16 cellular contexts compared by ENCODE assay signal in genomic region chr7:5455581-5456222, GRCh38. TPM values are rescaled to one million over a fixed set of nuclear protein-coding genes. Genes with fewer than 3 reads are reported as not detected.
DNase-seq lines count a peak whose midpoint lies in the region; ATAC-seq and TF ChIP-seq lines count a peak whose summit lies in the region.
"Had no signal": no experiment of that assay in that cellular context is flagged by ENCODE, and none has a peak within 500 bp of the region (broad histone marks: within the 10 kb centered on the region; RNA-seq: fewer than 3 reads in every experiment).

No MANE protein-coding gene starts in this region.

- no peak overlapping the region for H3K4me3 Mint-ChIP-seq in central memory CD8-positive, alpha-beta T cell
- H3K4me3 Mint-ChIP-seq: CD8-positive, alpha-beta memory T cell had no signal

- TF ChIP-seq CTCF in SK-N-SH (IDR thresholded peaks at IDR 0.05) (no peak), osteoblast (IDR thresholded peaks at IDR 0.05; ENCODE audit: extremely low read depth, low read depth, low read length) (no peak)

- no peak overlapping the region for H3K4me3 ChIP-seq in SK-N-SH (ENCODE audit: low read depth in 2 of 2, low read length in 1 of 2)
- no peak overlapping the region for H3K4me3 ChIP-seq in H7 (ENCODE audit: insufficient read depth, low read depth, low read length)
- H3K4me3 ChIP-seq in neuronal stem cell (ENCODE audit: low read length in 2 of 2) = no peak overlapping the region
- no peak overlapping the region for H3K4me3 ChIP-seq in osteoblast (ENCODE audit: insufficient read depth, low read length)
- H3K4me3 ChIP-seq: BLaER1 had no signal

- no peaks in the 10 kb centered on the region for H4K20me1 ChIP-seq in SK-N-SH (ENCODE audit: insufficient read depth)
- peaks cover 2% of the 10 kb centered on the region for H4K20me1 ChIP-seq in osteoblast (ENCODE audit: insufficient read depth, low read length)
- H4K20me1 ChIP-seq: BLaER1 had no signal

- no peak overlapping the region for H4K8ac ChIP-seq in neuronal stem cell (ENCODE audit: low read depth, low read length)

- TF ChIP-seq EP300 in SK-N-SH (IDR thresholded peaks at IDR 0.05; ENCODE audit: borderline replicate concordance in 1 of 2, low read depth in 1 of 2, low read length in 1 of 2) = no peak

- H2BK5ac ChIP-seq in neuronal stem cell (ENCODE audit: low read length) = no peak overlapping the region

- peak overlapping the region; percentile 22 for H2BK15ac ChIP-seq in neuronal stem cell (ENCODE audit: low read length)

- peak; percentile 32 for DNase-seq in SK-N-SH
- peak; percentile 50 for DNase-seq in H7
- DNase-seq in central memory CD8-positive, alpha-beta T cell (ENCODE audit: low spot score in 2 of 2) = no peak
- DNase-seq in neuronal stem cell (ENCODE audit: low spot score) = no peak
- DNase-seq in SKM-1 treated with dmso at 0.1 percent for 144 hours (lab: John Stamatoyannopoulos, UW; ENCODE audit: unreplicated experiment) = no peak
- DNase-seq in osteoblast (ENCODE audit: insufficient read length, low spot score, missing footprints) = no peak
- DNase-seq: AML-193; Caco-2; CD8-positive, alpha-beta memory T cell; DND-41; GF-D8 had no signal

- H3K4me2 ChIP-seq in SK-N-SH (no peak overlapping the region), neuronal stem cell (ENCODE audit: insufficient read depth, low read length, poor library complexity, severe bottlenecking) (no peak overlapping the region), osteoblast (ENCODE audit: insufficient read depth, low read length) (no peak overlapping the region)
- H3K4me2 ChIP-seq: BLaER1 had no signal

- no peak overlapping the region for H3K4ac ChIP-seq in neuronal stem cell (ENCODE audit: low read length)

- peak overlapping the region; percentile 59 for H2AK5ac ChIP-seq in neuronal stem cell (ENCODE audit: low read depth, low read length)

- peak overlapping the region; percentile 31 for H3K18ac ChIP-seq in neuronal stem cell (ENCODE audit: low read length)

- POLR2A ChIA-PET in SK-N-SH (lab: Yijun Ruan, JAX) = no interaction called here

- H3K14ac ChIP-seq in neuronal stem cell (ENCODE audit: low read length) = no peak overlapping the region

- no peak overlapping the region for H4K91ac ChIP-seq in neuronal stem cell (ENCODE audit: low read depth, low read length, poor library complexity)

- no peaks in the 10 kb centered on the region for H3K4me1 Mint-ChIP-seq in central memory CD8-positive, alpha-beta T cell
- H3K4me1 Mint-ChIP-seq: CD8-positive, alpha-beta memory T cell had no signal

- H3K27me3 Mint-ChIP-seq in central memory CD8-positive, alpha-beta T cell = no peaks in the 10 kb centered on the region
- H3K27me3 Mint-ChIP-seq: CD8-positive, alpha-beta memory T cell had no signal

- no peak overlapping the region for H2BK120ac ChIP-seq in neuronal stem cell (ENCODE audit: low read depth, low read length)

- H3K79me2 ChIP-seq in SK-N-SH (ENCODE audit: insufficient read depth) (no peaks in the 10 kb centered on the region), osteoblast (ENCODE audit: insufficient read depth, low read length) (no peaks in the 10 kb centered on the region)

- H3F3A ChIP-seq in SK-N-SH (replicated peaks; ENCODE audit: insufficient read depth) = peaks cover 6% of the 10 kb centered on the region

- CTCF ChIA-PET in SK-N-SH (lab: Yijun Ruan, JAX) = interaction anchor here (0.5 kb wide), 1 partner anchor 9 kb away, joined by 3 read pairs; no protein-coding TSS in a partner anchor

- H3K27ac ChIP-seq in SK-N-SH (ENCODE audit: low read depth in 2 of 2, low read length in 1 of 2) (no peak overlapping the region), neuronal stem cell (replicated peaks; ENCODE audit: low read length) (no peak overlapping the region), osteoblast (ENCODE audit: low read depth, low read length) (no peak overlapping the region)
- H3K27ac ChIP-seq: 22Rv1, BLaER1 had no signal

- WGBS in SK-N-SH (ENCODE audit: low lambda C conversion rate) = 80% methylated on average over 22 of the region's 22 CpGs
- no CpG with 5 or more reads among the region's 22 CpGs for WGBS in neuronal stem cell (ENCODE audit: extremely low coverage in 2 of 2, insufficient read length in 2 of 2, insufficient replicate concordance in 1 of 2), 2 donors

- no peaks in the 10 kb centered on the region for H3K79me1 ChIP-seq in neuronal stem cell (ENCODE audit: low read depth, low read length)

- ATAC-seq in SK-N-SH treated with all-trans-retinoic acid at 6 μM for 48 hours (no peak), GM21737 (IDR thresholded peaks at IDR 0.05; ENCODE audit: unreplicated experiment) (no peak)
- no peak for ATAC-seq in central memory CD8-positive, alpha-beta T cell (replicated peaks; ENCODE audit: extremely low read depth, poor library complexity, severe bottlenecking)
- ATAC-seq: HCT116 had no signal

- no peak for TF ChIP-seq RAD21 in SK-N-SH (IDR thresholded peaks at IDR 0.05; ENCODE audit: low read length)

- no peak overlapping the region for H2AFZ ChIP-seq in SK-N-SH (ENCODE audit: low read depth)
- no peak overlapping the region for H2AFZ ChIP-seq in neuronal stem cell (ENCODE audit: low read length)
- no peak overlapping the region for H2AFZ ChIP-seq in osteoblast (ENCODE audit: low read length)

- no peaks in the 10 kb centered on the region for H3K9me2 ChIP-seq in SK-N-SH

- H3K23ac ChIP-seq in neuronal stem cell (ENCODE audit: low read depth, low read length, poor library complexity) = no peak overlapping the region

- no peak overlapping the region for H2BK12ac ChIP-seq in neuronal stem cell (ENCODE audit: low read length)

- H3K9ac ChIP-seq in SK-N-SH (no peak overlapping the region), neuronal stem cell (ENCODE audit: low read depth, low read length, poor library complexity) (no peak overlapping the region)
- H3K9ac ChIP-seq: BLaER1 had no signal

- H3K36me3 Mint-ChIP-seq in central memory CD8-positive, alpha-beta T cell (ENCODE audit: insufficient read depth) = no peaks in the 10 kb centered on the region

- H3K9me3 ChIP-seq in SK-N-SH (no peaks in the 10 kb centered on the region), neuronal stem cell (replicated peaks in 1 of 2; ENCODE audit: control insufficient read depth in 2 of 2, insufficient read depth in 1 of 2, low read depth in 1 of 2, low read length in 2 of 2) (no peaks in the 10 kb centered on the region), osteoblast (ENCODE audit: low read depth, low read length) (no peaks in the 10 kb centered on the region)
- H3K9me3 ChIP-seq: BLaER1, Caco-2 had no signal

- H3K27ac Mint-ChIP-seq in central memory CD8-positive, alpha-beta T cell (ENCODE audit: low read depth) = peak overlapping the region; percentile 14
- H3K27ac Mint-ChIP-seq: CD8-positive, alpha-beta memory T cell had no signal

- H3K36me3 ChIP-seq in SK-N-SH (replicated peaks in 1 of 2; ENCODE audit: control insufficient read depth in 1 of 2, insufficient read depth in 2 of 2, low read length in 1 of 2) (no peaks in the 10 kb centered on the region), H7 (replicated peaks; ENCODE audit: control insufficient read depth, insufficient read depth, low read length) (no peaks in the 10 kb centered on the region), neuronal stem cell (replicated peaks in 1 of 2; ENCODE audit: control insufficient read depth in 2 of 2, insufficient read depth in 2 of 2, low read length in 2 of 2) (no peaks in the 10 kb centered on the region), osteoblast (ENCODE audit: insufficient read depth, low read length) (no peaks in the 10 kb centered on the region)
- H3K36me3 ChIP-seq: BLaER1 had no signal

- no peaks in the 10 kb centered on the region for H3K9me3 Mint-ChIP-seq in central memory CD8-positive, alpha-beta T cell

- H3K4me1 ChIP-seq in SK-N-SH (ENCODE audit: control insufficient read depth in 1 of 2, insufficient read depth in 2 of 2, low read depth in 1 of 2, low read length in 1 of 2) (peaks cover 0 to 3% of the 10 kb centered on the region in 2 experiments; a peak in 1 of 4 replicates), neuronal stem cell (ENCODE audit: control insufficient read depth in 2 of 2, insufficient read depth in 1 of 2, low read depth in 1 of 2, low read length in 2 of 2) (peaks cover 8 to 12% of the 10 kb centered on the region in 2 donors), osteoblast (ENCODE audit: insufficient read depth, low read length) (peaks cover 7% of the 10 kb centered on the region)

- H3K27me3 ChIP-seq in SK-N-SH (ENCODE audit: insufficient read depth) (no peaks in the 10 kb centered on the region), H7 (ENCODE audit: control insufficient read depth, insufficient read depth, low read length) (no peaks in the 10 kb centered on the region; the same call in 1 of the 2 replicates), neuronal stem cell (ENCODE audit: control insufficient read depth in 3 of 3, insufficient read depth in 3 of 3, low read depth in 1 of 3, low read length in 3 of 3) (no peaks in the 10 kb centered on the region), osteoblast (ENCODE audit: insufficient read depth, low read length) (no peaks in the 10 kb centered on the region)
- H3K27me3 ChIP-seq: BLaER1 had no signal

TF ChIP-seq in SK-N-SH, 30 proteins besides CTCF, POLR2A, EP300 and RAD21 (continues in another document):
- TF ChIP-seq MXI1 (IDR thresholded peaks at IDR 0.05; ENCODE audit: low read depth, low read length) = no peak
- no peak for TF ChIP-seq MEF2A (IDR thresholded peaks at IDR 0.05; ENCODE audit: borderline replicate concordance, low read depth)
- no peak for TF ChIP-seq POLR2AphosphoS5 (IDR thresholded peaks at IDR 0.05; ENCODE audit: low read depth, low read length)

TF ChIP-seq in SK-N-SH treated with all-trans-retinoic acid at 6 μM for 48 hours, 23 proteins besides CTCF, POLR2A, EP300 and RAD21 (continues in another document):
- TF ChIP-seq ZNF8 (CRISPR knock-in tag; IDR thresholded peaks at IDR 0.05) (no peak), BACH2 (CRISPR knock-in tag; IDR thresholded peaks at IDR 0.05; ENCODE audit: borderline replicate concordance) (no peak), TCF4 (CRISPR knock-in tag; IDR thresholded peaks at IDR 0.05; ENCODE audit: borderline replicate concordance) (no peak)

RNA-seq across cellular contexts. Expression of gene TNRC18, which starts 32.1 kb away (rescaled TPM):
- polyA plus RNA-seq in SK-N-SH (2012; rRNA removed) = 19.9 and 34.4 TPM in 2 replicates
- polyA plus RNA-seq in SK-N-SH (2012; cell fraction: cytosol; rRNA removed) = 20.4 and 25.5 TPM in 2 replicates
- 78.0 and 126 TPM in 2 replicates for polyA plus RNA-seq in SK-N-SH (2012; cell fraction: nucleus; rRNA removed)
- total RNA-seq in H7 (2014; rRNA removed; shearing (Covaris generic)) = 44.3 and 61.9 TPM in 2 replicates
- polyA plus RNA-seq in neuronal stem cell (2013, experiment 1 of 2) = 33.6 TPM
- 37.1 TPM for polyA plus RNA-seq in neuronal stem cell (2013, experiment 2 of 2)
- total RNA-seq in osteoblast = 61.3 and 83.6 TPM in 2 replicates

RNA-seq across cellular contexts. Expression of gene FBXL18, which starts 57.9 kb away (rescaled TPM):
- polyA plus RNA-seq in SK-N-SH (2012; rRNA removed) = 5.7 and 6.0 TPM in 2 replicates
- polyA plus RNA-seq in SK-N-SH (2012; cell fraction: cytosol; rRNA removed) = 2.1 and 3.7 TPM in 2 replicates
- 10.9 and 11.2 TPM in 2 replicates for polyA plus RNA-seq in SK-N-SH (2012; cell fraction: nucleus; rRNA removed)
- 8.2 and 8.3 TPM in 2 replicates for total RNA-seq in H7 (2014; rRNA removed; shearing (Covaris generic))
- 5.1 TPM for polyA plus RNA-seq in neuronal stem cell (2013, experiment 1 of 2)
- 5.4 TPM for polyA plus RNA-seq in neuronal stem cell (2013, experiment 2 of 2)
- 8.8 and 9.4 TPM in 2 replicates for total RNA-seq in osteoblast

Comparison
In these comparisons a context has a peak if more than half of its experiments do, and no peak if none do; other contexts are left out.
1. DNase-seq: peak in SK-N-SH (single experiment) and H7 (single experiment); none in central memory CD8-positive, alpha-beta T cell (0 of 2), neuronal stem cell (single experiment), SKM-1 treated with dmso at 0.1 percent for 144 hours (single experiment) and osteoblast (single experiment).